In the genomic region with DNA sequence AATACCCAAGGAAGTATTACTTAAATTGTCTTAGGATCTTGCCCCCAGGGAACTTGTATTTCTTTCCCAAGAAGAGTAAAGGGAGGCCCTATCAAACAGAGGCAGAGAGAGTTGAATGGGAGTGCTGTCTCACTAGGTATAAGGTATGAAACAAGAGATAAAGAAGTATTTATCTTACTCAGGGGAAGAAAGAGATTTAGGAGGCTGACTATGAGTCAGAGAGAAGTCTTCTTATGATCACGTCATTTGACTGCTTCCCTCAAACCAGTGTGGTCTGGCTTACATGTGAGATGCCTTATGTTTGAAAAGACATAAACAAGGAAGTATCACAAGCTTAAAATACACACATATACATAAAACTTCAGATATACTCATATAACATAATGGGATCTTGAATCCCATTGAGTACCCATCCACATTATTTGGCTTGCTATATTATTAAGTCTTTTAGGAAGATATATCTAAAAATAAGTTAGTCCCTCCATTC, we compare ENCODE assay signal across 8 cellular contexts. TPM values are rescaled to one million over a fixed set of nuclear protein-coding genes. Genes with fewer than 3 reads are reported as not detected.
DNase-seq lines count a peak whose midpoint lies in the region; ATAC-seq, FAIRE-seq and TF ChIP-seq lines count a peak whose summit lies in the region.

No MANE protein-coding gene starts in this region.

- ATAC-seq in GM21737 (IDR thresholded peaks at IDR 0.05; ENCODE audit: unreplicated experiment) (peak; percentile 42), naive B cell (ENCODE audit: low read depth in 2 of 2) (peak; percentile 47 to 51)

- H3K27me3 Mint-ChIP-seq in naive B cell (no peaks in the 10 kb centered on the region), nephron progenitor cell (ENCODE audit: low read depth, poor library complexity) (peaks cover 3% of the 10 kb centered on the region)

- H3K9me3 Mint-ChIP-seq in naive B cell = peaks cover 0 to 5% (median 0%) of the 10 kb centered on the region in 7 donors
- peaks cover 5% of the 10 kb centered on the region for H3K9me3 Mint-ChIP-seq in nephron progenitor cell

- no peaks in the 10 kb centered on the region for H3K27me3 ChIP-seq in MG63

- TF ChIP-seq CTCF in nephron progenitor cell (IDR thresholded peaks at IDR 0.05) = no peak

- TF ChIP-seq POLR2A in GM12891 (IDR thresholded peaks at IDR 0.05; ENCODE audit: low read depth, low read length) = no peak

- peak; percentile 71 for FAIRE-seq in GM12891 (lab: Jason Lieb, UNC)

- no peaks in the 10 kb centered on the region for H3K9me3 ChIP-seq in MG63

- H3K4me3 ChIP-seq in MG63 = no peak overlapping the region

- H3K4me1 Mint-ChIP-seq in naive B cell (peaks cover 43 to 60% (median 50%) of the 10 kb centered on the region in 3 donors), nephron progenitor cell (peaks cover 40% of the 10 kb centered on the region)

- no peaks in the 10 kb centered on the region for H3K36me3 ChIP-seq in MG63

- H3K27ac Mint-ChIP-seq in naive B cell (peak overlapping the region in 4 of 6 donors; percentile 7 to 84 (median 44)), nephron progenitor cell (no peak overlapping the region)

- H3K36me3 Mint-ChIP-seq in naive B cell (peaks cover 4 to 15% of the 10 kb centered on the region in 2 donors), nephron progenitor cell (ENCODE audit: low read depth) (peaks cover 8% of the 10 kb centered on the region)

- H3K4me3 Mint-ChIP-seq in naive B cell = peak overlapping the region in 2 of 8 donors; percentile 23 to 48
- no peak overlapping the region for H3K4me3 Mint-ChIP-seq in nephron progenitor cell

- DNase-seq in GM12891 (ENCODE audit: insufficient read length, low spot score) (no peak), MG63 (peak; percentile 35), amniotic stem cell (lab: John Stamatoyannopoulos, UW) (peak; percentile 29), naive B cell (peak; percentile 33), nephron progenitor cell (no peak), NCI-H2107 treated with DMSO at 0.1 percent for 48 hours (lab: John Stamatoyannopoulos, UW; ENCODE audit: unreplicated experiment) (no peak), NCI-H1092 (lab: John Stamatoyannopoulos, UW) (no peak)

TF ChIP-seq in GM12891, 5 proteins besides CTCF, POLR2A, EP300 and RAD21:
- TF ChIP-seq POLR2AphosphoS5 (IDR thresholded peaks at IDR 0.05; ENCODE audit: low read depth, low read length) (no peak), SPI1 (IDR thresholded peaks at IDR 0.05; ENCODE audit: low read depth, low read length) (0 out of 2 replicates have a peak, but pooled peaks have one; percentile 6)

RNA-seq across cellular contexts. Expression of gene DUSP10, which starts 29.6 kb away (rescaled TPM):
- polyA plus RNA-seq in GM12891 (2012; ENCODE audit: low read depth, missing spikeins) = 21.9 TPM
- total RNA-seq in MG63 (2014; rRNA removed; shearing (Covaris generic); ENCODE audit: low replicate concordance) = 5.8 and 6.3 TPM in 2 replicates
- polyA plus RNA-seq in naive B cell (ENCODE audit: low read depth in 6 of 6) = 10 to 100 TPM in 3 of 6 donors, 1 to 10 TPM in 3; 2.7 to 23.1 (median 10.0) TPM

Comparison
In these comparisons a context has a peak if more than half of its experiments do, and no peak if none do; other contexts are left out.
1. DNase-seq: peak in MG63 (single experiment), amniotic stem cell (single experiment) and naive B cell (single experiment); none in GM12891 (single experiment), nephron progenitor cell (single experiment), NCI-H2107 treated with DMSO at 0.1 percent for 48 hours (single experiment) and NCI-H1092 (single experiment).